In genomic region chr10:100303724-100304319, GRCh38 we compare ENCODE assay signal across 9 cellular contexts. TPM values are rescaled to one million over a fixed set of nuclear protein-coding genes. Genes with fewer than 3 reads are reported as not detected.
DNase-seq lines count a peak whose midpoint lies in the region; ATAC-seq and TF ChIP-seq lines count a peak whose summit lies in the region.
"Had no signal": no experiment of that assay in that cellular context is flagged by ENCODE, and none has a peak within 500 bp of the region (broad histone marks: within the 10 kb centered on the region; RNA-seq: fewer than 3 reads in every experiment).

No MANE protein-coding gene starts in this region.

- H3K36me3 Mint-ChIP-seq in activated T-cell treated with anti-CD3 and anti-CD28 coated beads, Interleukin-2, amount 50 U/mL, for 24 hours (ENCODE audit: low read depth) = no peaks in the 10 kb centered on the region

- CTCF ChIA-PET in PC-9 (lab: Charles Lee) = interaction anchor here (0.7 kb wide), 1 partner anchor 205 kb away, joined by 5 read pairs; no protein-coding TSS in a partner anchor

- no peaks in the 10 kb centered on the region for H3K27me3 ChIP-seq in PC-9 (ENCODE audit: insufficient read depth, low read depth)
- peaks cover 6 to 10% (median 9%) of the 10 kb centered on the region in 3 donors for H3K27me3 ChIP-seq in gastrocnemius medialis

- H3K4me3 Mint-ChIP-seq in activated T-cell treated with anti-CD3 and anti-CD28 coated beads, Interleukin-2, amount 50 U/mL, for 24 hours = no peak overlapping the region

- no peaks in the 10 kb centered on the region for H3K4me1 Mint-ChIP-seq in activated T-cell treated with anti-CD3 and anti-CD28 coated beads, Interleukin-2, amount 50 U/mL, for 24 hours (ENCODE audit: low read depth)

- H3K4me2 ChIP-seq in PC-9 = no peak overlapping the region

- no peaks in the 10 kb centered on the region for H3K36me3 ChIP-seq in PC-9 (ENCODE audit: low read depth)
- H3K36me3 ChIP-seq in gastrocnemius medialis = no peaks in the 10 kb centered on the region
- H3K36me3 ChIP-seq: HAP-1 had no signal

- BruUV-seq in PC-9 (replicated peaks; lab: Mats Ljungman, UMichigan) = no TSS peak

- no peaks in the 10 kb centered on the region; the same call in 1 of the 2 replicates for H3K4me1 ChIP-seq in PC-9 (replicated peaks; ENCODE audit: insufficient read depth)
- no peaks in the 10 kb centered on the region for H3K4me1 ChIP-seq in gastrocnemius medialis
- H3K4me1 ChIP-seq: HAP-1 had no signal

- no peak overlapping the region for H3K4me3 ChIP-seq in PC-9
- H3K4me3 ChIP-seq in gastrocnemius medialis = no peak overlapping the region
- H3K4me3 ChIP-seq: HAP-1 had no signal

- H3K9me2 ChIP-seq in PC-9 (ENCODE audit: insufficient read depth) = no peaks in the 10 kb centered on the region

- DNase-seq in AG20443 (ENCODE audit: low spot score) = peak; percentile 55
- DNase-seq in H4 (ENCODE audit: low spot score) = peak; percentile 20
- peak in 1 of 2 experiments; percentile 37 for DNase-seq in PC-9
- peak; percentile 15 for DNase-seq in fibroblast of gingiva (ENCODE audit: low read depth)
- no peak for DNase-seq in gastrocnemius medialis
- no peak for DNase-seq in NCI-H774 (lab: John Stamatoyannopoulos, UW)
- DNase-seq in activated T-cell treated with anti-CD3 and anti-CD28 coated beads, Interleukin-2, amount 50 U/mL, for 24 hours = no peak

- peaks cover 54% of the 10 kb centered on the region for H3K27me3 Mint-ChIP-seq in activated T-cell treated with anti-CD3 and anti-CD28 coated beads, Interleukin-2, amount 50 U/mL, for 24 hours

- in situ Hi-C loops in gastrocnemius medialis (cut with MboI; ENCODE audit: low sequenced_read_pairs in 4 of 4) = no loop called here

- TF ChIP-seq CTCF in PC-9 (conservative IDR thresholded peaks at IDR 0.05) (peak; percentile 64), gastrocnemius medialis (IDR thresholded peaks at IDR 0.05 in 4 of 5, conservative IDR thresholded peaks at IDR 0.05 in 1 of 5) (peak in 4 of 5 experiments; percentile 8 to 51 (median 21))

- no peak overlapping the region for H2AFZ ChIP-seq in PC-9

- H3K9me3 ChIP-seq in PC-9 (ENCODE audit: insufficient read depth, low read depth) (no peaks in the 10 kb centered on the region; the same call in 1 of the 2 replicates), gastrocnemius medialis (no peaks in the 10 kb centered on the region)
- H3K9me3 ChIP-seq: HAP-1 had no signal

- no peak overlapping the region for H3K27ac Mint-ChIP-seq in activated T-cell treated with anti-CD3 and anti-CD28 coated beads, Interleukin-2, amount 50 U/mL, for 24 hours

- no peak for TF ChIP-seq POLR2A in gastrocnemius medialis (IDR thresholded peaks at IDR 0.05)

- H3F3A ChIP-seq in PC-9 (ENCODE audit: insufficient read depth, low read depth) = no peaks in the 10 kb centered on the region

- POLR2A ChIA-PET in PC-9 (lab: Charles Lee; ENCODE audit: unreplicated experiment) = no interaction called here

- no peaks in the 10 kb centered on the region for H3K9me3 Mint-ChIP-seq in activated T-cell treated with anti-CD3 and anti-CD28 coated beads, Interleukin-2, amount 50 U/mL, for 24 hours

- intact Hi-C loops in PC-9 (cut with micrococcal nuclease; ENCODE audit: unreplicated experiment) (loop anchor here (1.0 to 10.0 kb wide), 3 partner anchors 35 to 211 kb away; partner anchors contain the start of gene SEC31B), gastrocnemius medialis (cut with DNase I; ENCODE audit: low total_unique reads) (no loop called here)

- ATAC-seq in gastrocnemius medialis (no peak), HG03135 (IDR thresholded peaks at IDR 0.05; ENCODE audit: unreplicated experiment) (no peak)

- no peaks in the 10 kb centered on the region for H4K20me1 ChIP-seq in PC-9 (ENCODE audit: insufficient read depth)

- no peak overlapping the region for H3K27ac ChIP-seq in PC-9
- H3K27ac ChIP-seq in gastrocnemius medialis = no peak overlapping the region

- H3K79me2 ChIP-seq in PC-9 (ENCODE audit: low read depth) = no peaks in the 10 kb centered on the region

RNA-seq across cellular contexts. Expression of gene BLOC1S2, which starts 17.3 kb away (rescaled TPM):
- total RNA-seq in H4 (2014; rRNA removed; shearing (Covaris generic)) = 55.2 and 99.9 TPM in 2 replicates
- total RNA-seq in PC-9 (2021) = 9.9 and 17.9 TPM in 2 replicates
- total RNA-seq in gastrocnemius medialis = 100 to 1,000 TPM in 1 of 4 donors, 10 to 100 TPM in 3; 60.4 to 114 (median 75.1) TPM

RNA-seq across cellular contexts. Expression of gene PKD2L1, which starts 26.2 kb away (rescaled TPM):
- not detected in 2 replicates for total RNA-seq in H4 (2014; rRNA removed; shearing (Covaris generic))
- not detected in 2 replicates for total RNA-seq in PC-9 (2021)
- total RNA-seq in gastrocnemius medialis = not detected

RNA-seq across cellular contexts. Expression of gene CWF19L1, which starts 36.4 kb away (rescaled TPM):
- 31.8 and 36.7 TPM in 2 replicates for total RNA-seq in H4 (2014; rRNA removed; shearing (Covaris generic))
- total RNA-seq in PC-9 (2021) = 17.9 and 20.4 TPM in 2 replicates
- 10 to 100 TPM; 11.6 to 13.8 (median 13.0) TPM for total RNA-seq in gastrocnemius medialis

RNA-seq across cellular contexts. Expression of gene SCD, which starts 43.2 kb away (rescaled TPM):
- 458 and 512 TPM in 2 replicates for total RNA-seq in H4 (2014; rRNA removed; shearing (Covaris generic))
- total RNA-seq in PC-9 (2021) = 220 and 518 TPM in 2 replicates
- total RNA-seq in gastrocnemius medialis = 1 to 10 TPM; 1.1 to 1.9 (median 1.6) TPM

Comparison
In these comparisons a context has a peak if more than half of its experiments do, and no peak if none do; other contexts are left out.
1. DNase-seq: peak in AG20443 (single experiment), H4 (single experiment) and fibroblast of gingiva (single experiment); none in gastrocnemius medialis (0 of 2), NCI-H774 (single experiment) and activated T-cell treated with anti-CD3 and anti-CD28 coated beads, Interleukin-2, amount 50 U/mL, for 24 hours (single experiment).